ENCODE assay signal across 27 cellular contexts in the genomic region with DNA sequence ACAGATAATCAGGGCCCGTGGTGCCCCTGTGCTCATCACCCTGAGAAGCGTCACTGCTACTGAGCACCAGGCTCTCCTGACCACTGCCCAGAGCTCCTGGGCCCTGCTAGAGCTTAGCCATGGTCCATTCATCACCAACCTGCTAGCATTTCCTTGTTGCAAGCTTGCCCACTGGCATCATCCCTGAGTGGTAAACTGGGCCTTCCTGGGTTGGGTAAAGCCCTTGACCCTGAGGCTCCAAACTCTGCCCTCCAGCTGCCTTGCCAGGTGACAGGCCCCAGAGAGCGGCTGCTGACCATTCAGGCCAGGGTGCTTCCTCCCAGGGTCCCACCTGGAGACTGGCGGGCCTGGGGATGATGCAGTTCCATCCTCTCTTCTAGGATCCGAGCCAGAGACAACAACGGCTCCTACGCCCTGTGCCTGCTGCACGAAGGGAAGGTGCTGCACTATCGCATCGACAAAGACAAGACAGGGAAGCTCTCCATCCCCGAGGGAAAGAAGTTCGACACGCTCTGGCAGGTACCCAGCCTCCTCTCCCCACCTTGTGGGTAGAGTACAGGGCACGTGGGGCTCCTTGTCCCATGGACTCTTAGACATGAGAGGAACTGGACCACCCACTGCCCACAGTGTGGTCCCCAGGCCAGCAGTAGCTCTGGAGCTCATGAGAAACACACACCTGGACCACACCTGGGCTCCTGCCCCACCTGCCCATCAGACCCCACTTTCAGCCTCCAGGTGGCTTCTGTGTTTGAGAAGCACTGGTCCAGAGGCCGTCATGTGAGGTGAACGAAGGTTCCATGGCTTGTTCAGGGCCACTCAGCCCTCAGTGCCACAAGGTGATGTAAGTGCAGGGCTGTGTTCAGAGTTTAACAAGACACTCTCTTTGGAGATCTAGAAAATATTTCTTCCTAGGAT.
"Had no signal": no experiment of that assay in that cellular context is flagged by ENCODE, and none has a peak within 500 bp of the region (broad histone marks: within the 10 kb centered on the region; RNA-seq: fewer than 3 reads in every experiment).

No MANE protein-coding gene starts in this region.

- H3K9me3 ChIP-seq: ascending aorta, colonic mucosa, gastroesophageal sphincter had no signal

- H3K36me3 ChIP-seq: ascending aorta, cardiac muscle cell, colonic mucosa had no signal

- H3K27ac Mint-ChIP-seq: activated CD4-positive, alpha-beta memory T cell treated with anti-CD3 and anti-CD28 coated beads, Interleukin-2, amount 10 ng/mL, durations not matched to agents 7 days and 5 days; activated naive CD8-positive, alpha-beta T cell; effector memory CD8-positive, alpha-beta T cell; naive thymus-derived CD8-positive, alpha-beta T cell; stimulated activated naive CD8-positive, alpha-beta T cell treated with anti-CD3 and anti-CD28 coated beads, Interleukin-15, Interleukin-2, amounts not matched to agents 100 ng/mL and 50 ng/mL, for 24 hours; T-helper 17 cell; type B pancreatic cell had no signal

- H3K4me1 Mint-ChIP-seq: brain had no signal

- DNase-seq: activated CD4-positive, alpha-beta memory T cell treated with anti-CD3 and anti-CD28 coated beads, Interleukin-2, amount 10 ng/mL, durations not matched to agents 7 days and 5 days; activated CD4-positive, alpha-beta T cell treated with anti-CD3 and anti-CD28 coated beads for 1 hour; activated CD4-positive, alpha-beta T cell treated with anti-CD3 and anti-CD28 coated beads, Interleukin-2, amount 10 ng/mL, durations not matched to agents 7 days and 5 days; activated effector memory CD4-positive, alpha-beta T cell treated with Interleukin-2 at 50 U/mL for 16 hours; activated naive CD4-positive, alpha-beta T cell treated with Interleukin-2 at 50 U/mL for 16 hours; cerebellar nuclear complex; colonic mucosa; effector memory CD8-positive, alpha-beta T cell; erythroblast; hippocampal formation; kidney; left colon; midbrain; naive thymus-derived CD8-positive, alpha-beta T cell; posterior cingulate gyrus; right cardiac atrium; stimulated activated CD4-positive, alpha-beta T cell treated with anti-CD3 and anti-CD28 coated beads, Interleukin-2, amount 100 ng/mL, for 48 hours; T-helper 17 cell; T1000 had no signal

- H3K27ac ChIP-seq: ascending aorta, cardiac muscle cell, colonic mucosa, gastroesophageal sphincter had no signal

- H3K27me3 ChIP-seq: ascending aorta, cardiac muscle cell, colonic mucosa, gastroesophageal sphincter had no signal

- H3K9me3 Mint-ChIP-seq: activated CD4-positive, alpha-beta memory T cell treated with anti-CD3 and anti-CD28 coated beads, Interleukin-2, amount 10 ng/mL, durations not matched to agents 7 days and 5 days; activated CD4-positive, alpha-beta T cell treated with anti-CD3 and anti-CD28 coated beads, Interleukin-2, amount 10 ng/mL, durations not matched to agents 7 days and 5 days; effector memory CD8-positive, alpha-beta T cell; naive thymus-derived CD8-positive, alpha-beta T cell; neural crest cell; stimulated activated naive CD8-positive, alpha-beta T cell treated with anti-CD3 and anti-CD28 coated beads, Interleukin-15, Interleukin-2, amounts not matched to agents 100 ng/mL and 50 ng/mL, for 24 hours; type B pancreatic cell had no signal

- H3K4me3 ChIP-seq: ascending aorta, cardiac muscle cell, colonic mucosa, gastroesophageal sphincter had no signal

- H3K4me3 Mint-ChIP-seq: activated CD4-positive, alpha-beta memory T cell treated with anti-CD3 and anti-CD28 coated beads, Interleukin-2, amount 10 ng/mL, durations not matched to agents 7 days and 5 days; activated CD4-positive, alpha-beta T cell treated with anti-CD3 and anti-CD28 coated beads, Interleukin-2, amount 10 ng/mL, durations not matched to agents 7 days and 5 days; activated naive CD8-positive, alpha-beta T cell; brain; effector memory CD8-positive, alpha-beta T cell; naive thymus-derived CD8-positive, alpha-beta T cell; neural crest cell; stimulated activated naive CD8-positive, alpha-beta T cell treated with anti-CD3 and anti-CD28 coated beads, Interleukin-15, Interleukin-2, amounts not matched to agents 100 ng/mL and 50 ng/mL, for 24 hours; T-helper 17 cell; type B pancreatic cell had no signal

- H3K4me1 ChIP-seq: ascending aorta, colonic mucosa, gastroesophageal sphincter had no signal

- H3K36me3 Mint-ChIP-seq: activated naive CD8-positive, alpha-beta T cell; brain; naive thymus-derived CD8-positive, alpha-beta T cell had no signal

- ATAC-seq: effector memory CD8-positive, alpha-beta T cell; gastroesophageal sphincter; left colon; naive thymus-derived CD8-positive, alpha-beta T cell; right cardiac atrium; T-helper 17 cell had no signal

- H3K27me3 Mint-ChIP-seq: activated naive CD8-positive, alpha-beta T cell; brain; stimulated activated naive CD8-positive, alpha-beta T cell treated with anti-CD3 and anti-CD28 coated beads, Interleukin-15, Interleukin-2, amounts not matched to agents 100 ng/mL and 50 ng/mL, for 24 hours; type B pancreatic cell had no signal
